Comparison of ENCODE assay signal across 8 cellular contexts in the genomic region with DNA sequence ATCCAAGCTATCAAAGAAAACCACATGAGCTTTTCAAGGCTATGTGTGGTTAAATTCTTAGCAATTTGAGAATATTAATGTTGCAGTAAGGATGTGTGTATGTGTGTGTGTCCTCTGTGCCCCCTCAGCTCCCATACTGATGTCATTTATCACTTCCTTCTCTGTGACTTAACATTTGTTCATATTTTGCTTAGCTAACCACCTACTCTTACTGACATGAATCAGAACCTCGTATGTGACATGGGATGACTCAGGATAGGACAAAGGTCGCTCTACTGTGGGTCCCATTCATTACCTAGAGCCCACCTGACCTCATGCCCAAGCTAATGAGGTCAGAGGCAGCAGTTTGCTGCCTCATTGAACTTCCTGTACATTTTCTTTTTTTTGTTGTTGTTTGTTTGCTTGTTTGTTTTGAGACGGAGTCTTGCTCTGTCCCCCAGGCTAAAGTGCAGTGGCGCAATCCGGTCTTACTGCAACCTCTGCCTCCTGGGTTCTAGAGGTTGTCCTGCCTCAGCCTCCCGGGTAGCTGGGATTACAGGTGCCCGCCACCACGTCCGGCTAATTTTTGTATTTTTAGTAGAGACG. TPM values are rescaled to one million over a fixed set of nuclear protein-coding genes. Genes with fewer than 3 reads are reported as not detected.
DNase-seq lines count a peak whose midpoint lies in the region; ATAC-seq and TF ChIP-seq lines count a peak whose summit lies in the region.

No MANE protein-coding gene starts in this region.

- DNase-seq in GM12865 (ENCODE audit: low read depth) (peak; percentile 32), HT-29 (ENCODE audit: low spot score) (no peak), NCI-H82 (lab: John Stamatoyannopoulos, UW) (no peak), type B pancreatic cell (ENCODE audit: extremely low spot score, unreplicated experiment) (no peak)

- peaks cover 11% of the 10 kb centered on the region for H3K27me3 Mint-ChIP-seq in type B pancreatic cell

- H3K9ac ChIP-seq in mucosa of stomach (ENCODE audit: low read length) = no peak overlapping the region

- no peaks in the 10 kb centered on the region for H3K36me3 ChIP-seq in mucosa of stomach (ENCODE audit: control insufficient read depth, insufficient read depth, low read length)

- no peak overlapping the region for H3K27ac Mint-ChIP-seq in type B pancreatic cell

- H3K4me1 ChIP-seq in mucosa of stomach (ENCODE audit: control insufficient read depth, insufficient read depth, low read length) = peaks cover 24% of the 10 kb centered on the region

- H3K4me3 Mint-ChIP-seq in type B pancreatic cell = no peak overlapping the region

- peak overlapping the region; percentile 10; the same call in 1 of the 2 replicates for H3K27ac ChIP-seq in VCaP

- peak; percentile 56 for ATAC-seq in HG02884 (IDR thresholded peaks at IDR 0.05; ENCODE audit: unreplicated experiment)
- ATAC-seq in HG03039 (IDR thresholded peaks at IDR 0.05; ENCODE audit: unreplicated experiment) = no peak

- no peaks in the 10 kb centered on the region for H3K9me3 ChIP-seq in mucosa of stomach (ENCODE audit: control insufficient read depth, low read length)

- H3K4me1 Mint-ChIP-seq in type B pancreatic cell (ENCODE audit: unreplicated experiment) = peaks cover 22% of the 10 kb centered on the region

- no peaks in the 10 kb centered on the region for H3K9me3 Mint-ChIP-seq in type B pancreatic cell

- H3K4me3 ChIP-seq in GM12865 (ENCODE audit: low read depth, low read length) (no peak overlapping the region), mucosa of stomach (ENCODE audit: low read length) (peak overlapping the region; percentile 9)

- TF ChIP-seq CTCF in GM12865 (IDR thresholded peaks at IDR 0.05; ENCODE audit: insufficient read depth, low read depth, low read length, missing control alignments) (no peak), VCaP (conservative IDR thresholded peaks at IDR 0.05) (0 out of 2 replicates have a peak, but pooled peaks have one; percentile 27), type B pancreatic cell (conservative IDR thresholded peaks at IDR 0.05) (no peak)

- no peaks in the 10 kb centered on the region for H3K27me3 ChIP-seq in mucosa of stomach (ENCODE audit: control insufficient read depth, insufficient read depth, low read length)

- no peaks in the 10 kb centered on the region for H3K36me3 Mint-ChIP-seq in type B pancreatic cell

RNA-seq across cellular contexts. Expression of gene MOGAT1, which starts 36.3 kb away (rescaled TPM):
- not detected in 2 replicates for total RNA-seq in HT-29 (2014; rRNA removed; shearing (Covaris generic))
- total RNA-seq in type B pancreatic cell (ENCODE audit: low replicate concordance) = 0.45 TPM in 1 of 2 replicates, not detected in the other

RNA-seq across cellular contexts. Expression of gene FARSB, which starts 51.9 kb away (rescaled TPM):
- total RNA-seq in HT-29 (2014; rRNA removed; shearing (Covaris generic)) = 10.0 and 11.1 TPM in 2 replicates
- total RNA-seq in type B pancreatic cell (ENCODE audit: low replicate concordance) = 17.3 and 24.0 TPM in 2 replicates
